8 cellular contexts compared by ENCODE assay signal in genomic region chr7:102713691-102714080, GRCh38. TPM values are rescaled to one million over a fixed set of nuclear protein-coding genes. Genes with fewer than 3 reads are reported as not detected.
DNase-seq lines count a peak whose midpoint lies in the region; ATAC-seq, FAIRE-seq and TF ChIP-seq lines count a peak whose summit lies in the region.
"Not testable (repeated sequence)": the region's sequence is repeated elsewhere in the genome, so short reads cannot be mapped to it uniquely, and the experiment has no call there.

No MANE protein-coding gene starts in this region.

- not testable (repeated sequence) for H3K27me3 Mint-ChIP-seq in activated naive CD4-positive, alpha-beta T cell treated with anti-CD3 and anti-CD28 coated beads, Interleukin-2, amount 10 ng/mL, durations not matched to agents 7 days and 5 days; naive thymus-derived CD4-positive, alpha-beta T cell

- ATAC-seq in GM21576 (IDR thresholded peaks at IDR 0.05; ENCODE audit: unreplicated experiment) (peak; percentile 80), HG02938 (IDR thresholded peaks at IDR 0.05; ENCODE audit: unreplicated experiment) (peak; percentile 63), HG03378 (IDR thresholded peaks at IDR 0.05; ENCODE audit: unreplicated experiment) (peak; percentile 79), RWPE2 (ENCODE audit: low read depth) (peak; percentile 77)
- ATAC-seq in naive thymus-derived CD4-positive, alpha-beta T cell = peak; percentile 40

- H3K9me3 Mint-ChIP-seq in activated naive CD4-positive, alpha-beta T cell treated with anti-CD3 and anti-CD28 coated beads, Interleukin-2, amount 10 ng/mL, durations not matched to agents 7 days and 5 days; naive thymus-derived CD4-positive, alpha-beta T cell: not testable (repeated sequence)

- not testable (repeated sequence) for H3K36me3 ChIP-seq in RWPE2 (ENCODE audit: low read depth); naive thymus-derived CD4-positive, alpha-beta T cell (ENCODE audit: control insufficient read depth in 2 of 3, insufficient read depth in 3 of 3, low read length in 3 of 3)

- not testable (repeated sequence) for H3K4me3 Mint-ChIP-seq in activated naive CD4-positive, alpha-beta T cell treated with anti-CD3 and anti-CD28 coated beads, Interleukin-2, amount 10 ng/mL, durations not matched to agents 7 days and 5 days
- peak overlapping the region in 1 of 10 donors; percentile 79 for H3K4me3 Mint-ChIP-seq in naive thymus-derived CD4-positive, alpha-beta T cell

- CTCF ChIA-PET in activated naive CD4-positive, alpha-beta T cell treated with anti-CD3 and anti-CD28 coated beads, Interleukin-2, amount 10 ng/mL, durations not matched to agents 7 days and 5 days (lab: Charles Lee); naive thymus-derived CD4-positive, alpha-beta T cell (lab: Charles Lee): not testable (repeated sequence)

- not testable (repeated sequence) for H3K9me3 ChIP-seq in RWPE2 (ENCODE audit: severe bottlenecking); naive thymus-derived CD4-positive, alpha-beta T cell (ENCODE audit: control insufficient read depth in 2 of 3, low read length in 3 of 3)

- DNase-seq in GM12892 (ENCODE audit: insufficient read length); GM19239 (ENCODE audit: insufficient read length, low spot score); RWPE2 (ENCODE audit: low spot score); activated naive CD4-positive, alpha-beta T cell treated with anti-CD3 and anti-CD28 coated beads, Interleukin-2, amount 10 ng/mL, durations not matched to agents 7 days and 5 days; naive thymus-derived CD4-positive, alpha-beta T cell: not testable (repeated sequence)

- not testable (repeated sequence) for TF ChIP-seq POLR2A in GM12892 (IDR thresholded peaks at IDR 0.05; ENCODE audit: low read depth, low read length)

- intact Hi-C loops in naive thymus-derived CD4-positive, alpha-beta T cell (cut with micrococcal nuclease) = not testable (repeated sequence)

- H3K27me3 ChIP-seq in RWPE2 (ENCODE audit: insufficient read depth, poor library complexity, severe bottlenecking); naive thymus-derived CD4-positive, alpha-beta T cell (ENCODE audit: control insufficient read depth in 2 of 2, insufficient read depth in 2 of 2, low read length in 2 of 2): not testable (repeated sequence)

- peak overlapping the region; percentile 85 for H3K27ac Mint-ChIP-seq in activated naive CD4-positive, alpha-beta T cell treated with anti-CD3 and anti-CD28 coated beads, Interleukin-2, amount 10 ng/mL, durations not matched to agents 7 days and 5 days
- H3K27ac Mint-ChIP-seq in naive thymus-derived CD4-positive, alpha-beta T cell = peak overlapping the region in 1 of 9 donors; percentile 86

- POLR2A ChIA-PET in naive thymus-derived CD4-positive, alpha-beta T cell (lab: Charles Lee) = not testable (repeated sequence)

- H3K4me1 Mint-ChIP-seq in activated naive CD4-positive, alpha-beta T cell treated with anti-CD3 and anti-CD28 coated beads, Interleukin-2, amount 10 ng/mL, durations not matched to agents 7 days and 5 days = peaks cover 27% of the 10 kb centered on the region
- H3K4me1 Mint-ChIP-seq in naive thymus-derived CD4-positive, alpha-beta T cell = not testable (repeated sequence)

- not testable (repeated sequence) for H3K4me3 ChIP-seq in RWPE2 (ENCODE audit: severe bottlenecking); naive thymus-derived CD4-positive, alpha-beta T cell (ENCODE audit: low read length)

- not testable (repeated sequence) for TF ChIP-seq CTCF in RWPE2 (IDR thresholded peaks at IDR 0.05; ENCODE audit: poor library complexity, severe bottlenecking)

- H3K36me3 Mint-ChIP-seq in activated naive CD4-positive, alpha-beta T cell treated with anti-CD3 and anti-CD28 coated beads, Interleukin-2, amount 10 ng/mL, durations not matched to agents 7 days and 5 days; naive thymus-derived CD4-positive, alpha-beta T cell: not testable (repeated sequence)

- FAIRE-seq in GM12892 (lab: Jason Lieb, UNC) (peak; percentile 97), GM19239 (lab: Jason Lieb, UNC) (peak; percentile 100)

- peaks cover 14% of the 10 kb centered on the region for H3K4me1 ChIP-seq in RWPE2 (ENCODE audit: insufficient read depth, poor library complexity, severe bottlenecking)
- not testable (repeated sequence) for H3K4me1 ChIP-seq in naive thymus-derived CD4-positive, alpha-beta T cell (ENCODE audit: control insufficient read depth in 2 of 2, insufficient read depth in 2 of 2, low read length in 2 of 2)

- peak overlapping the region; percentile 65 for H3K27ac ChIP-seq in RWPE2 (ENCODE audit: poor library complexity, severe bottlenecking)
- not testable (repeated sequence) for H3K27ac ChIP-seq in naive thymus-derived CD4-positive, alpha-beta T cell (ENCODE audit: low read depth, low read length)

RNA-seq across cellular contexts. Expression of gene FAM185A, which starts 35.1 kb away (rescaled TPM):
- polyA plus RNA-seq in GM12892 (2012; ENCODE audit: missing spikeins) = 7.7 TPM
- total RNA-seq in naive thymus-derived CD4-positive, alpha-beta T cell = 10 to 100 TPM in 2 of 5 experiments, 1 to 10 TPM in 3; 6.2 to 12.8 (median 8.0) TPM
- polyA plus RNA-seq in naive thymus-derived CD4-positive, alpha-beta T cell = 10 to 100 TPM in 1 of 2 donors, 1 to 10 TPM in 1; 7.4 to 12.4 TPM

RNA-seq across cellular contexts. Expression of gene POLR2J2, which starts 42.2 kb away (rescaled TPM):
- 6.4 TPM for polyA plus RNA-seq in GM12892 (2012; ENCODE audit: missing spikeins)
- 10 to 100 TPM; 23.9 to 48.2 (median 31.1) TPM for total RNA-seq in naive thymus-derived CD4-positive, alpha-beta T cell
- polyA plus RNA-seq in naive thymus-derived CD4-positive, alpha-beta T cell = 1 to 10 TPM; 3.9 to 6.4 TPM
